Comparison of ENCODE assay signal across 12 cellular contexts in the genomic region with DNA sequence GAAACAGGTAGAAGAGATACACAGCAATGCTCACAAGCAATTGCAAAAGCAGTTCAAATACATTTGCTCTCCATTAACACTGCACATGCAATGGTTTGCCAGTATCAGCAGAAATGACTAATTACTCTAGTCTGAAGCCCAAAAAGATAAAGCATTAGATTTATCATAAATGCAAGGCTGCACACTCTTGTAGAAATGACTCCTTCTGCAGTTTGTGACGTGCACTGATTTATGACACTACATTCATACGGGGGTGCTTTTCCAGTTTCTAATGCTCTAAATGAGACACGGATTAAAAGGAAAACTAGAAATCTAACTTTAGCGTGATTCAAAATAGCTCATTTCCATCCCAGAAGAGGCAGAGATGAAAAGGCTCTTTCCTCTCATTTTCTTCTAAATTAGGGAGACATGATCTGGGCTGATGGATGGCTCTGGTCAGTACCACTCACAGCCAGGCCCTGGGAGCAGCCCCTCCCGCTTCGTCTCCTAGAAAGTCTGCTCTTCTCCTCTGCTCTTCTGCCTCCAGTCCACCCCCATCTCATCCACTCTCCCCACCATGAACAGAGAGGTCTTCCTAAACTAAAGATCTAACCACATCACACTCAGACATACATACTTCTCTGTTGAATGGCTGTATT. TPM values are rescaled to one million over a fixed set of nuclear protein-coding genes. Genes with fewer than 3 reads are reported as not detected.
A peak's percentile ranks its signal among the peaks of the same experiment; 100 is the strongest.
DNase-seq lines count a peak whose midpoint lies in the region; ATAC-seq and TF ChIP-seq lines count a peak whose summit lies in the region.
"Had no signal": no experiment of that assay in that cellular context is flagged by ENCODE, and none has a peak within 500 bp of the region (broad histone marks: within the 10 kb centered on the region; RNA-seq: fewer than 3 reads in every experiment).

No MANE protein-coding gene starts in this region.

- no peaks in the 10 kb centered on the region for H3K27me3 ChIP-seq in dorsolateral prefrontal cortex
- H3K27me3 ChIP-seq: BLaER1 had no signal

- H3K36me3 Mint-ChIP-seq in activated CD4-positive, alpha-beta T cell treated with anti-CD3 and anti-CD28 coated beads for 36 hours (ENCODE audit: low read depth): no peaks in the 10 kb centered on the region

- H3K4me3 ChIP-seq in dorsolateral prefrontal cortex: peak overlapping the region in 2 of 59 donors; percentile 5 to 7
- H3K4me3 ChIP-seq: BLaER1, HAP-1 had no signal

- H3K9me3 Mint-ChIP-seq in activated CD4-positive, alpha-beta T cell treated with anti-CD3 and anti-CD28 coated beads for 36 hours (ENCODE audit: low read depth): peaks cover 10% of the 10 kb centered on the region

- peak overlapping the region in 48 of 59 donors; percentile 6 to 77 (median 59) for H3K27ac ChIP-seq in dorsolateral prefrontal cortex
- H3K27ac ChIP-seq: BLaER1 had no signal

- no peak overlapping the region for H3K27ac Mint-ChIP-seq in activated CD4-positive, alpha-beta T cell treated with anti-CD3 and anti-CD28 coated beads for 36 hours

- peak; percentile 25 for DNase-seq in amniotic epithelial cell (ENCODE audit: low read depth)
- DNase-seq in dorsolateral prefrontal cortex: peak in 1 of 10 donors; percentile 22
- no peak for DNase-seq in omental fat pad (ENCODE audit: low spot score)
- peak; percentile 62 for DNase-seq in superior temporal gyrus (ENCODE audit: extremely low spot score)
- DNase-seq in activated CD4-positive, alpha-beta T cell treated with anti-CD3 and anti-CD28 coated beads for 36 hours: no peak
- no peak for DNase-seq in sciatic nerve (ENCODE audit: low spot score)
- DNase-seq in NCI-H1048 (lab: John Stamatoyannopoulos, UW): no peak
- DNase-seq: 8988T, AML-193, DMS53 had no signal

- intact Hi-C loops in dorsolateral prefrontal cortex (cut with DNase I) (no loop called here), sciatic nerve (cut with DNase I) (no loop called here)
- intact Hi-C loops in activated CD4-positive, alpha-beta T cell treated with anti-CD3 and anti-CD28 coated beads for 36 hours (cut with DNase I, micrococcal nuclease): no loop called here

- no peak overlapping the region for H3K4me3 Mint-ChIP-seq in activated CD4-positive, alpha-beta T cell treated with anti-CD3 and anti-CD28 coated beads for 36 hours

- no peaks in the 10 kb centered on the region for H3K4me1 Mint-ChIP-seq in activated CD4-positive, alpha-beta T cell treated with anti-CD3 and anti-CD28 coated beads for 36 hours

- peaks cover 4% of the 10 kb centered on the region for H3K27me3 Mint-ChIP-seq in activated CD4-positive, alpha-beta T cell treated with anti-CD3 and anti-CD28 coated beads for 36 hours

- ATAC-seq in omental fat pad (ENCODE audit: low FRiP score) (peak; percentile 83), sciatic nerve (no peak)
- ATAC-seq in activated CD4-positive, alpha-beta T cell treated with anti-CD3 and anti-CD28 coated beads for 36 hours: no peak

- POLR2A ChIA-PET in activated CD4-positive, alpha-beta T cell treated with anti-CD3 and anti-CD28 coated beads for 36 hours (lab: Charles Lee): no interaction called here

- CTCF ChIA-PET in activated CD4-positive, alpha-beta T cell treated with anti-CD3 and anti-CD28 coated beads for 36 hours (lab: Charles Lee): no interaction called here

- TF ChIP-seq CTCF in dorsolateral prefrontal cortex (IDR thresholded peaks at IDR 0.05 in 54 of 56, conservative IDR thresholded peaks at IDR 0.05 in 2 of 56; ENCODE audit: low read depth in 1 of 56, partially characterized antibody in 56 of 56): no peak
- TF ChIP-seq CTCF in omental fat pad (IDR thresholded peaks at IDR 0.05): no peak

RNA-seq across cellular contexts. Expression of a gene that starts 33.2 kb away (rescaled TPM):
- total RNA-seq in dorsolateral prefrontal cortex (100 to 1,000 TPM; 133 to 356 (median 270) TPM), omental fat pad (1 to 10 TPM in 1 of 4 donors, under 1 TPM in 3; 0.38 to 1.7 (median 0.68) TPM), sciatic nerve (0.58 TPM)
- total RNA-seq in activated CD4-positive, alpha-beta T cell treated with anti-CD3 and anti-CD28 coated beads for 36 hours: under 1 TPM in 1 of 2 experiments, not detected in 1; 0.12 TPM

Comparison
In these comparisons a context has a peak if more than half of its experiments do, and no peak if none do; other contexts are left out.
1. DNase-seq: peak in amniotic epithelial cell (single experiment) and superior temporal gyrus (single experiment); none in omental fat pad (single experiment), activated CD4-positive, alpha-beta T cell treated with anti-CD3 and anti-CD28 coated beads for 36 hours (single experiment), sciatic nerve (single experiment) and NCI-H1048 (single experiment).
2. RNA of a gene that starts 33.2 kb away (total RNA-seq): 133 to 356 TPM in dorsolateral prefrontal cortex; 0.38 to 1.7 TPM in omental fat pad, 0.58 TPM in sciatic nerve (single experiment) and 0.12 TPM in activated CD4-positive, alpha-beta T cell treated with anti-CD3 and anti-CD28 coated beads for 36 hours; every median in the first group is over 10 times any median in the second.